Comparison of ENCODE assay signal across 8 cellular contexts in the genomic region with DNA sequence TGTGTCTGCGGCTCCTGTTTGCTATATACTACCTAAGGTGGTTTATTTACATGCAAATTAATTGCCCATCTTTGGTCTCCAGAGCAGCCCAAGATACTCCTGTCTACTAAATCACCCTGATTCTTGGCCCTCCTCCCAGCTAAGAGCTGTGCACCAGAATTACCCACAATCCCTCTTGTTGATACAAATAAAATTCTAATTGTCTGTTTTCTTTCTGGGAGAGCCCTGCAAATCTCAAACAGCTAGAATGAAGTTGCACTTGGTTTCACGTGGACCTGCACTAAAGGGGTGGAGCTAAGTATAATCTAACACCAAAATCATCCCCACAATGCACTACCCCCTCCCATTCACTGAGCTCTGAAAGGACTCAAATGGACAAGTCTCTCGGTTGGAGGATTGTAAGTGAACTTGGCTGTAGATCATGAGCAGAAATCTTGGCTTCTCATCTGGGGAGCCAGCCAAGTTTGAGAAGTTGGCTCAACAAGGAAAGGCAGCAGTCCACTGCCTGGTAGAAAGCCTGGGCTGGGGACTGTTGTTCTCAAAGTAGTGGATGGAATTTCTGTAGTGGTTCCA.
DNase-seq lines count a peak whose midpoint lies in the region; ATAC-seq and TF ChIP-seq lines count a peak whose summit lies in the region.

No MANE protein-coding gene starts in this region.

- H3K36me3 ChIP-seq in parathyroid adenoma (ENCODE audit: control insufficient read depth, insufficient read depth, low read length), result no peaks in the 10 kb centered on the region

- H3K4me1 ChIP-seq in parathyroid adenoma, result peaks cover 20% of the 10 kb centered on the region

- H3K27ac ChIP-seq in parathyroid adenoma, result no peak overlapping the region

- H3K9ac ChIP-seq in parathyroid adenoma, result no peak overlapping the region

- ATAC-seq in GM19463 (IDR thresholded peaks at IDR 0.05; ENCODE audit: unreplicated experiment) (no peak), GM18873 (IDR thresholded peaks at IDR 0.05; ENCODE audit: low FRiP score, unreplicated experiment) (no peak)

- no peak for TF ChIP-seq CTCF in parathyroid adenoma (IDR thresholded peaks at IDR 0.05)
- no peak for TF ChIP-seq CTCF in GM13977 (IDR thresholded peaks at IDR 0.05; ENCODE audit: extremely low read depth, insufficient read depth, missing control alignments)

- peaks cover 31% of the 10 kb centered on the region for H3K79me2 ChIP-seq in parathyroid adenoma

- peak overlapping the region; percentile 39 for H3K4me2 ChIP-seq in parathyroid adenoma (ENCODE audit: low read length)

- DNase-seq in C1 segment of cervical spinal cord (lab: John Stamatoyannopoulos, UW), result peak in 10 of 14 donors; percentile 14 to 71 (median 48)
- DNase-seq in NCI-H774 (lab: John Stamatoyannopoulos, UW), result peak; percentile 8
- peak; percentile 85 for DNase-seq in fibroblast of gingiva (ENCODE audit: low read depth)
- DNase-seq in NCI-H2171 (lab: John Stamatoyannopoulos, UW), result no peak
- DNase-seq in GM13977 (ENCODE audit: low spot score), result no peak

- no peak overlapping the region for H2AFZ ChIP-seq in parathyroid adenoma

- no peak overlapping the region for H3K4me3 ChIP-seq in parathyroid adenoma (ENCODE audit: low read depth, low read length)

- no peaks in the 10 kb centered on the region for H3K9me3 ChIP-seq in parathyroid adenoma (ENCODE audit: control insufficient read depth, low read length)

- in situ Hi-C loops in GM13977 (cut with MboI; ENCODE audit: low pct_unique_long_range_greater_than_20kb, low sequenced_read_pairs, unreplicated experiment), result no loop called here

- H3K27me3 ChIP-seq in parathyroid adenoma (ENCODE audit: control insufficient read depth, insufficient read depth, low read length), result no peaks in the 10 kb centered on the region

Comparison
In these comparisons a context has a peak if more than half of its experiments do, and no peak if none do; other contexts are left out.
1. DNase-seq: peak in C1 segment of cervical spinal cord (10 of 14), NCI-H774 (single experiment) and fibroblast of gingiva (single experiment); none in NCI-H2171 (single experiment) and GM13977 (single experiment).